19 cellular contexts compared by ENCODE assay signal in genomic region chr12:69258655-69259054, GRCh38. TPM values are rescaled to one million over a fixed set of nuclear protein-coding genes. Genes with fewer than 3 reads are reported as not detected.
A peak's percentile ranks its signal among the peaks of the same experiment; 100 is the strongest.
DNase-seq lines count a peak whose midpoint lies in the region; ATAC-seq, FAIRE-seq and TF ChIP-seq lines count a peak whose summit lies in the region.
"Had no signal": no experiment of that assay in that cellular context is flagged by ENCODE, and none has a peak within 500 bp of the region (broad histone marks: within the 10 kb centered on the region; RNA-seq: fewer than 3 reads in every experiment).

No MANE protein-coding gene starts in this region.

- H3K27me3 Mint-ChIP-seq in T-helper 2 cell treated with Interferon-gamma antibody and Interleukin-4, amounts not matched to agents 5 μg/mL and 100 μg/mL, for 36 hours (ENCODE audit: low read depth) = no peaks in the 10 kb centered on the region
- H3K27me3 Mint-ChIP-seq: CD4-positive, alpha-beta memory T cell had no signal

- H3K79me1 ChIP-seq in H1 (ENCODE audit: low read depth, low read length) (peaks cover 3% of the 10 kb centered on the region; the same call in 1 of the 2 replicates), neuronal stem cell (ENCODE audit: low read depth, low read length) (peaks cover 6% of the 10 kb centered on the region)

- no peaks in the 10 kb centered on the region for H3K9me3 Mint-ChIP-seq in T-helper 2 cell treated with Interferon-gamma antibody and Interleukin-4, amounts not matched to agents 5 μg/mL and 100 μg/mL, for 36 hours
- H3K9me3 Mint-ChIP-seq: CD4-positive, alpha-beta memory T cell had no signal

- peak overlapping the region; percentile 76 for H3K27ac ChIP-seq in HL-60 (replicated peaks)
- H3K27ac ChIP-seq in H1 (ENCODE audit: low read depth, low read length) = no peak overlapping the region
- no peak overlapping the region for H3K27ac ChIP-seq in neuronal stem cell (replicated peaks; ENCODE audit: low read length)
- H3K27ac ChIP-seq: 22Rv1, Peyer's patch had no signal

- H3K14ac ChIP-seq in H1 (ENCODE audit: insufficient read length) = no peak overlapping the region
- no peak overlapping the region for H3K14ac ChIP-seq in neuronal stem cell (ENCODE audit: low read length)

- no peak for TF ChIP-seq EP300 in H1 (IDR thresholded peaks at IDR 0.05; ENCODE audit: borderline replicate concordance in 1 of 2, low read depth in 2 of 2, low read length in 2 of 2)

- H3K27me3 ChIP-seq in HL-60 (ENCODE audit: insufficient read depth, poor library complexity, severe bottlenecking) (no peaks in the 10 kb centered on the region), H1 (replicated peaks in 1 of 4; ENCODE audit: control insufficient read depth in 3 of 4, extremely low read depth in 1 of 4, insufficient read depth in 3 of 4, low read length in 3 of 4) (no peaks in the 10 kb centered on the region), neuronal stem cell (ENCODE audit: control insufficient read depth in 3 of 3, insufficient read depth in 3 of 3, low read depth in 1 of 3, low read length in 3 of 3) (peaks cover 0 to 2% (median 0%) of the 10 kb centered on the region in 3 experiments)
- H3K27me3 ChIP-seq: BE2C, Peyer's patch had no signal

- H3K36me3 Mint-ChIP-seq in T-helper 2 cell treated with Interferon-gamma antibody and Interleukin-4, amounts not matched to agents 5 μg/mL and 100 μg/mL, for 36 hours (ENCODE audit: low read depth) = peaks cover 52% of the 10 kb centered on the region

- H3K4me1 ChIP-seq in H1 (replicated peaks in 1 of 4; ENCODE audit: control insufficient read depth in 3 of 4, insufficient read depth in 4 of 4, low read length in 3 of 4) (no peaks in the 10 kb centered on the region), neuronal stem cell (ENCODE audit: control insufficient read depth in 2 of 2, insufficient read depth in 1 of 2, low read depth in 1 of 2, low read length in 2 of 2) (no peaks in the 10 kb centered on the region)
- H3K4me1 ChIP-seq: BE2C, Peyer's patch had no signal

- H4K91ac ChIP-seq in H1 (replicated peaks; ENCODE audit: insufficient read length, low read length) = no peak overlapping the region
- no peak overlapping the region for H4K91ac ChIP-seq in neuronal stem cell (ENCODE audit: low read depth, low read length, poor library complexity)

- H2BK20ac ChIP-seq in H1 (ENCODE audit: low read length) = no peak overlapping the region

- H3K23me2 ChIP-seq in H1 (ENCODE audit: low read depth, low read length) = no peaks in the 10 kb centered on the region

- CTCF ChIA-PET in H1 (lab: Charles Lee; ENCODE audit: partially characterized antibody) = interaction anchor here (0.6 to 3.6 kb wide), 4 partner anchors 16 to 1157 kb away, joined by 3 to 30 read pairs (median 5); no protein-coding TSS in a partner anchor

- peak overlapping the region; percentile 88 for H4K8ac ChIP-seq in H1 (ENCODE audit: extremely low read depth, insufficient read depth, low read length)
- no peak overlapping the region for H4K8ac ChIP-seq in neuronal stem cell (ENCODE audit: low read depth, low read length)

- H3K36me3 ChIP-seq in H1 (ENCODE audit: control insufficient read depth in 2 of 4, insufficient read depth in 4 of 4, low read length in 3 of 4) (peaks cover 27 to 93% (median 75%) of the 10 kb centered on the region in 4 experiments), neuronal stem cell (replicated peaks in 1 of 2; ENCODE audit: control insufficient read depth in 2 of 2, insufficient read depth in 2 of 2, low read length in 2 of 2) (peaks cover 28 to 100% of the 10 kb centered on the region in 2 donors)

- ATAC-seq in stimulated activated naive CD8-positive, alpha-beta T cell treated with anti-CD3 and anti-CD28 coated beads, Interleukin-15, Interleukin-2, amounts not matched to agents 100 U/mL and 50 U/mL, for 24 hours = no peak
- ATAC-seq in HG03439 (IDR thresholded peaks at IDR 0.05; ENCODE audit: unreplicated experiment) = no peak

- WGBS in H1 (ENCODE audit: extremely low coverage in 1 of 2, insufficient coverage in 1 of 2, insufficient read length in 1 of 2, insufficient replicate concordance in 2 of 2, low coverage in 1 of 2, low lambda C conversion rate in 2 of 2, missing lambda C conversion rate in 1 of 2), 2 experiments = 95% methylated on average over 10 of the region's 10 CpGs; no CpG with 5 or more reads in 1 of the 2 experiments
- WGBS in neuronal stem cell (ENCODE audit: extremely low coverage in 2 of 2, insufficient read length in 2 of 2, insufficient replicate concordance in 1 of 2), 2 donors = no CpG with 5 or more reads among the region's 10 CpGs

- no peak overlapping the region for H3K56ac ChIP-seq in H1 (replicated peaks; ENCODE audit: insufficient read length, low read depth, low read length)

- H2BK15ac ChIP-seq in H1 (ENCODE audit: low read length) = no peak overlapping the region
- H2BK15ac ChIP-seq in neuronal stem cell (ENCODE audit: low read length) = no peak overlapping the region

- peak overlapping the region; percentile 22 for H3K27ac Mint-ChIP-seq in T-helper 2 cell treated with Interferon-gamma antibody and Interleukin-4, amounts not matched to agents 5 μg/mL and 100 μg/mL, for 36 hours

- H3K9me3 ChIP-seq in H1 (ENCODE audit: insufficient read depth in 2 of 2, low read depth in 1 of 2, low read length in 1 of 2) (no peaks in the 10 kb centered on the region), neuronal stem cell (replicated peaks in 1 of 2; ENCODE audit: control insufficient read depth in 2 of 2, insufficient read depth in 1 of 2, low read depth in 1 of 2, low read length in 2 of 2) (peaks cover 0 to 22% of the 10 kb centered on the region in 2 donors)
- H3K9me3 ChIP-seq: BE2C, Peyer's patch had no signal

- peaks cover 7 to 9% of the 10 kb centered on the region in 2 experiments for H4K20me1 ChIP-seq in H1 (replicated peaks in 1 of 2; ENCODE audit: control insufficient read depth in 1 of 2, insufficient read depth in 2 of 2, low read length in 2 of 2)

- no peak overlapping the region for H2AK5ac ChIP-seq in H1 (ENCODE audit: low read depth, low read length)
- no peak overlapping the region for H2AK5ac ChIP-seq in neuronal stem cell (ENCODE audit: low read depth, low read length)

- no peak overlapping the region for H2BK12ac ChIP-seq in H1 (ENCODE audit: low read depth, low read length)
- no peak overlapping the region for H2BK12ac ChIP-seq in neuronal stem cell (ENCODE audit: low read length)

- no peak overlapping the region for H2BK5ac ChIP-seq in H1 (ENCODE audit: low read depth, low read length)
- no peak overlapping the region for H2BK5ac ChIP-seq in neuronal stem cell (ENCODE audit: low read length)

- H3K9ac ChIP-seq in H1 (replicated peaks in 1 of 4; ENCODE audit: extremely low read depth in 1 of 4, low read depth in 3 of 4, low read length in 3 of 4) (no peak overlapping the region), neuronal stem cell (ENCODE audit: low read depth, low read length, poor library complexity) (no peak overlapping the region)

- no peak overlapping the region for H3K4me3 Mint-ChIP-seq in T-helper 2 cell treated with Interferon-gamma antibody and Interleukin-4, amounts not matched to agents 5 μg/mL and 100 μg/mL, for 36 hours
- H3K4me3 Mint-ChIP-seq: CD4-positive, alpha-beta memory T cell had no signal

- DNase-seq in T-helper 2 cell treated with Interferon-gamma antibody and Interleukin-4, amounts not matched to agents 5 μg/mL and 100 μg/mL, for 36 hours (ENCODE audit: low spot score) = no peak
- DNase-seq in T-helper 2 cell = no peak
- DNase-seq in HL-60 (ENCODE audit: low read depth in 1 of 2, low spot score in 1 of 2) = no peak
- DNase-seq in H1 (ENCODE audit: low read depth in 1 of 2, low spot score in 2 of 2) = no peak
- DNase-seq in neuronal stem cell (ENCODE audit: low spot score) = no peak
- no peak for DNase-seq in stimulated activated naive CD8-positive, alpha-beta T cell treated with anti-CD3 and anti-CD28 coated beads, Interleukin-15, Interleukin-2, amounts not matched to agents 100 U/mL and 50 U/mL, for 24 hours
- DNase-seq in stimulated activated naive CD4-positive, alpha-beta T cell treated with Interleukin-2 at 50 U/mL for 16 hours (lab: John Stamatoyannopoulos, UW) = no peak
- DNase-seq: BE2C, HCEC 1CT, KG1, NCI-H1048, NCI-H1436 treated with DMSO at 0.1 percent for 48 hours, NCI-H2029 treated with DMSO at 0.1 percent for 48 hours, NCI-H510A, Peyer's patch, SHP77 had no signal

- no peak overlapping the region for H4K5ac ChIP-seq in H1 (ENCODE audit: insufficient read length, low read depth, low read length)

- no peak for FAIRE-seq in H1 (lab: Jason Lieb, UNC)

- H3K4me3 ChIP-seq in HL-60 (replicated peaks; ENCODE audit: insufficient read depth, low read length) (no peak overlapping the region), H1 (ENCODE audit: extremely low read depth in 1 of 4, insufficient read depth in 2 of 4, low read depth in 3 of 4, low read length in 4 of 4) (no peak overlapping the region), neuronal stem cell (ENCODE audit: low read length in 2 of 2) (peak overlapping the region in 1 of 2 donors; percentile 69)
- H3K4me3 ChIP-seq: Peyer's patch had no signal

- POLR2A ChIA-PET in H1 (lab: Charles Lee; ENCODE audit: partially characterized antibody) = interaction anchor here (1.0 to 1.7 kb wide), 3 partner anchors 10 to 18 kb away, joined by 3 to 4 read pairs (median 4); no protein-coding TSS in a partner anchor

- H3K4me2 ChIP-seq in H1 (ENCODE audit: insufficient read depth in 1 of 2, low read depth in 2 of 2, low read length in 2 of 2) = no peak overlapping the region
- H3K4me2 ChIP-seq in neuronal stem cell (ENCODE audit: insufficient read depth, low read length, poor library complexity, severe bottlenecking) = no peak overlapping the region

- peaks cover 0 to 52% of the 10 kb centered on the region in 2 experiments; a peak in 3 of 4 replicates for H3K79me2 ChIP-seq in H1 (ENCODE audit: control insufficient read depth in 1 of 2, insufficient read depth in 2 of 2, low read length in 2 of 2)

- TF ChIP-seq RAD21 in H1 (IDR thresholded peaks at IDR 0.05 in 1 of 2, conservative IDR thresholded peaks at IDR 0.05 in 1 of 2; ENCODE audit: low read depth in 2 of 2, low read length in 2 of 2) = no peak

- TF ChIP-seq POLR2A in H1 (IDR thresholded peaks at IDR 0.05; ENCODE audit: control extremely low read depth in 1 of 2, low read depth in 2 of 2, low read length in 2 of 2) = no peak

- TF ChIP-seq CTCF in HL-60 (IDR thresholded peaks at IDR 0.05; ENCODE audit: insufficient read depth, low read length) = no peak
- TF ChIP-seq CTCF in H1 (IDR thresholded peaks at IDR 0.05; ENCODE audit: control extremely low read depth in 1 of 3, insufficient read depth in 1 of 3, low read depth in 1 of 3, low read length in 3 of 3) = no peak

- no peak overlapping the region for H3K4ac ChIP-seq in H1 (replicated peaks; ENCODE audit: insufficient read length, low read depth, low read length)
- H3K4ac ChIP-seq in neuronal stem cell (ENCODE audit: low read length) = no peak overlapping the region

- no peak overlapping the region for H3K23ac ChIP-seq in H1 (ENCODE audit: insufficient read length)
- H3K23ac ChIP-seq in neuronal stem cell (ENCODE audit: low read depth, low read length, poor library complexity) = peak overlapping the region; percentile 12

- H3K18ac ChIP-seq in H1 (ENCODE audit: extremely low read depth, low read length) (no peak overlapping the region), neuronal stem cell (ENCODE audit: low read length) (no peak overlapping the region)

- H2BK120ac ChIP-seq in H1 (replicated peaks; ENCODE audit: low read depth, low read length) (no peak overlapping the region), neuronal stem cell (ENCODE audit: low read depth, low read length) (no peak overlapping the region)

- H2AFZ ChIP-seq in H1 (ENCODE audit: low read length) (no peak overlapping the region), neuronal stem cell (ENCODE audit: low read length) (no peak overlapping the region)

- peaks cover 10% of the 10 kb centered on the region for H3K4me1 Mint-ChIP-seq in T-helper 2 cell treated with Interferon-gamma antibody and Interleukin-4, amounts not matched to agents 5 μg/mL and 100 μg/mL, for 36 hours (ENCODE audit: low read depth)

RNA-seq across cellular contexts. Expression of gene CPSF6, which starts 19.3 kb away (rescaled TPM):
- total RNA-seq in H1 (2021; fragmentation: NEBNext Ultra II Directional; extraction: Animal tissue kit (Norgen Biotek cat#: 25700)) = 156 and 167 TPM in 2 replicates
- polyA plus RNA-seq in H1 (2011; rRNA removed) = 92.7 and 98.7 TPM in 2 replicates
- 72.9 TPM for polyA plus RNA-seq in H1 (2011; cell fraction: cytosol; rRNA removed)
- polyA plus RNA-seq in H1 (2011; cell fraction: nucleus; rRNA removed) = 142 TPM
- 108 to 208 TPM (median 125 TPM) in 4 replicates for polyA plus RNA-seq in H1 (2012, experiment 1 of 2)
- polyA plus RNA-seq in H1 (2012, experiment 2 of 2) = 46.5 TPM
- 87.2 TPM for polyA plus RNA-seq in H1 (2013, experiment 1 of 2)
- polyA plus RNA-seq in H1 (2013, experiment 2 of 2) = 80.9 TPM
- polyA minus RNA-seq in H1 (2011; rRNA and poly(A)+ RNA removed) = 118 and 121 TPM in 2 replicates
- 91.5 TPM for polyA minus RNA-seq in H1 (2011; cell fraction: cytosol; rRNA and poly(A)+ RNA removed)
- 144 TPM for polyA minus RNA-seq in H1 (2011; cell fraction: nucleus; rRNA and poly(A)+ RNA removed)
- polyA plus RNA-seq in neuronal stem cell (2013, experiment 1 of 2) = 99.4 TPM
- 103 TPM for polyA plus RNA-seq in neuronal stem cell (2013, experiment 2 of 2)
